ENCODE assay signal across 13 cellular contexts in genomic region chr2:237896941-237897340, GRCh38. TPM values are rescaled to one million over a fixed set of nuclear protein-coding genes. Genes with fewer than 3 reads are reported as not detected.
DNase-seq lines count a peak whose midpoint lies in the region; ATAC-seq and TF ChIP-seq lines count a peak whose summit lies in the region.
"Had no signal": no experiment of that assay in that cellular context is flagged by ENCODE, and none has a peak within 500 bp of the region (broad histone marks: within the 10 kb centered on the region; RNA-seq: fewer than 3 reads in every experiment).

No MANE protein-coding gene starts in this region.

- no peaks in the 10 kb centered on the region for H3K9me3 ChIP-seq in lower lobe of right lung
- H3K9me3 ChIP-seq: HAP-1, suprapubic skin had no signal

- DNase-seq in activated CD8-positive, alpha-beta T cell treated with anti-CD3 and anti-CD28 coated beads, Interleukin-2, amount 10 ng/mL, durations not matched to agents 7 days and 5 days, result no peak
- no peak for DNase-seq in activated CD8-positive, alpha-beta T cell treated with anti-CD3 and anti-CD28 coated beads for 36 hours
- peak; percentile 27 for DNase-seq in lower lobe of right lung
- DNase-seq in stimulated activated naive B cell treated with anti-CD40 and anti-IgM and Interleukin-4, amounts not matched to agents 10 μg/mL and 1 μg/mL and 100 μg/mL, for 72 hours, result no peak
- no peak for DNase-seq in activated naive CD4-positive, alpha-beta T cell treated with anti-CD3 and anti-CD28 coated beads, Interleukin-2, amount 50 U/mL, for 16 hours
- DNase-seq in CD1c-positive myeloid dendritic cell (ENCODE audit: extremely low spot score), result no peak
- DNase-seq in NCI-H1105 treated with DMSO at 0.1 percent for 48 hours (lab: John Stamatoyannopoulos, UW), result no peak
- DNase-seq: NCI-H2171 treated with DMSO at 0.1 percent for 48 hours, T1000 had no signal

- peak overlapping the region; percentile 48 for H3K27ac ChIP-seq in angular gyrus (ENCODE audit: low read depth, low read length)
- no peak overlapping the region for H3K27ac ChIP-seq in lower lobe of right lung

- no peaks in the 10 kb centered on the region for H3K27me3 ChIP-seq in lower lobe of right lung (ENCODE audit: low read depth)
- H3K27me3 ChIP-seq: suprapubic skin had no signal

- H3K4me1 ChIP-seq in lower lobe of right lung, result peaks cover 21% of the 10 kb centered on the region

- no peaks in the 10 kb centered on the region for H3K9me3 Mint-ChIP-seq in activated CD8-positive, alpha-beta T cell treated with anti-CD3 and anti-CD28 coated beads, Interleukin-2, amount 10 ng/mL, durations not matched to agents 7 days and 5 days (ENCODE audit: insufficient read depth)
- peaks cover 4% of the 10 kb centered on the region for H3K9me3 Mint-ChIP-seq in activated CD8-positive, alpha-beta T cell treated with anti-CD3 and anti-CD28 coated beads for 36 hours
- peaks cover 4 to 6% of the 10 kb centered on the region in 2 donors for H3K9me3 Mint-ChIP-seq in stimulated activated naive B cell treated with anti-CD40 and anti-IgM and Interleukin-4, amounts not matched to agents 10 μg/mL and 1 μg/mL and 100 μg/mL, for 72 hours
- H3K9me3 Mint-ChIP-seq: CD8-positive, alpha-beta memory T cell had no signal

- no peaks in the 10 kb centered on the region for H3K36me3 ChIP-seq in lower lobe of right lung
- H3K36me3 ChIP-seq: HAP-1, suprapubic skin had no signal

- peaks cover 68% of the 10 kb centered on the region for H3K4me1 Mint-ChIP-seq in activated CD8-positive, alpha-beta T cell treated with anti-CD3 and anti-CD28 coated beads, Interleukin-2, amount 10 ng/mL, durations not matched to agents 7 days and 5 days (ENCODE audit: low read depth)
- H3K4me1 Mint-ChIP-seq in activated CD8-positive, alpha-beta T cell treated with anti-CD3 and anti-CD28 coated beads for 36 hours (ENCODE audit: low read depth), result peaks cover 41% of the 10 kb centered on the region
- peaks cover 27 to 50% of the 10 kb centered on the region in 2 donors for H3K4me1 Mint-ChIP-seq in stimulated activated naive B cell treated with anti-CD40 and anti-IgM and Interleukin-4, amounts not matched to agents 10 μg/mL and 1 μg/mL and 100 μg/mL, for 72 hours

- CTCF ChIA-PET in activated CD8-positive, alpha-beta T cell treated with anti-CD3 and anti-CD28 coated beads, Interleukin-2, amount 10 ng/mL, durations not matched to agents 7 days and 5 days (lab: Charles Lee), result no interaction called here
- CTCF ChIA-PET in activated CD8-positive, alpha-beta T cell treated with anti-CD3 and anti-CD28 coated beads for 36 hours (lab: Charles Lee), result no interaction called here

- H3K27ac Mint-ChIP-seq in activated CD8-positive, alpha-beta T cell treated with anti-CD3 and anti-CD28 coated beads, Interleukin-2, amount 10 ng/mL, durations not matched to agents 7 days and 5 days, result peak overlapping the region; percentile 92
- H3K27ac Mint-ChIP-seq in activated CD8-positive, alpha-beta T cell treated with anti-CD3 and anti-CD28 coated beads for 36 hours, result no peak overlapping the region
- H3K27ac Mint-ChIP-seq in stimulated activated naive B cell treated with anti-CD40 and anti-IgM and Interleukin-4, amounts not matched to agents 10 μg/mL and 1 μg/mL and 100 μg/mL, for 72 hours, result peak overlapping the region; percentile 31

- no peaks in the 10 kb centered on the region for H3K27me3 Mint-ChIP-seq in activated CD8-positive, alpha-beta T cell treated with anti-CD3 and anti-CD28 coated beads, Interleukin-2, amount 10 ng/mL, durations not matched to agents 7 days and 5 days (ENCODE audit: low read depth)
- no peaks in the 10 kb centered on the region for H3K27me3 Mint-ChIP-seq in activated CD8-positive, alpha-beta T cell treated with anti-CD3 and anti-CD28 coated beads for 36 hours
- peaks cover 8 to 10% of the 10 kb centered on the region in 2 donors for H3K27me3 Mint-ChIP-seq in stimulated activated naive B cell treated with anti-CD40 and anti-IgM and Interleukin-4, amounts not matched to agents 10 μg/mL and 1 μg/mL and 100 μg/mL, for 72 hours

- H3K4me3 Mint-ChIP-seq in activated CD8-positive, alpha-beta T cell treated with anti-CD3 and anti-CD28 coated beads, Interleukin-2, amount 10 ng/mL, durations not matched to agents 7 days and 5 days, result no peak overlapping the region
- no peak overlapping the region for H3K4me3 Mint-ChIP-seq in activated CD8-positive, alpha-beta T cell treated with anti-CD3 and anti-CD28 coated beads for 36 hours
- no peak overlapping the region for H3K4me3 Mint-ChIP-seq in stimulated activated naive B cell treated with anti-CD40 and anti-IgM and Interleukin-4, amounts not matched to agents 10 μg/mL and 1 μg/mL and 100 μg/mL, for 72 hours

- no peak for TF ChIP-seq CTCF in activated CD8-positive, alpha-beta T cell treated with anti-CD3 and anti-CD28 coated beads for 36 hours (IDR thresholded peaks at IDR 0.05)
- TF ChIP-seq CTCF in lower lobe of right lung (IDR thresholded peaks at IDR 0.05), result no peak

- ATAC-seq in activated CD8-positive, alpha-beta T cell treated with anti-CD3 and anti-CD28 coated beads, Interleukin-2, amount 10 ng/mL, durations not matched to agents 7 days and 5 days, result no peak
- ATAC-seq in activated CD8-positive, alpha-beta T cell treated with anti-CD3 and anti-CD28 coated beads for 36 hours, result no peak
- no peak for ATAC-seq in lower lobe of right lung
- no peak for ATAC-seq in stimulated activated naive B cell treated with anti-CD40 and anti-IgM and Interleukin-4, amounts not matched to agents 10 μg/mL and 1 μg/mL and 100 μg/mL, for 72 hours (replicated peaks)

- no peak overlapping the region for H3K4me3 ChIP-seq in lower lobe of right lung
- H3K4me3 ChIP-seq: HAP-1, suprapubic skin had no signal

- POLR2A ChIA-PET in activated CD8-positive, alpha-beta T cell treated with anti-CD3 and anti-CD28 coated beads, Interleukin-2, amount 10 ng/mL, durations not matched to agents 7 days and 5 days (lab: Charles Lee), result no interaction called here
- POLR2A ChIA-PET in activated CD8-positive, alpha-beta T cell treated with anti-CD3 and anti-CD28 coated beads for 36 hours (lab: Charles Lee), result no interaction called here

- intact Hi-C loops in activated CD8-positive, alpha-beta T cell treated with anti-CD3 and anti-CD28 coated beads for 36 hours (cut with micrococcal nuclease), result no loop called here
- intact Hi-C loops in lower lobe of right lung (cut with DNase I), result no loop called here

- H3K36me3 Mint-ChIP-seq in activated CD8-positive, alpha-beta T cell treated with anti-CD3 and anti-CD28 coated beads, Interleukin-2, amount 10 ng/mL, durations not matched to agents 7 days and 5 days (ENCODE audit: low read depth), result peaks cover 3% of the 10 kb centered on the region
- H3K36me3 Mint-ChIP-seq in activated CD8-positive, alpha-beta T cell treated with anti-CD3 and anti-CD28 coated beads for 36 hours (ENCODE audit: low read depth), result peaks cover 2% of the 10 kb centered on the region
- peaks cover 4% of the 10 kb centered on the region in 2 donors for H3K36me3 Mint-ChIP-seq in stimulated activated naive B cell treated with anti-CD40 and anti-IgM and Interleukin-4, amounts not matched to agents 10 μg/mL and 1 μg/mL and 100 μg/mL, for 72 hours
- H3K36me3 Mint-ChIP-seq: CD8-positive, alpha-beta memory T cell had no signal

RNA-seq across cellular contexts. Expression of gene RAMP1, which starts 37.5 kb away (rescaled TPM):
- 1 to 10 TPM; 5.8 to 5.9 TPM for total RNA-seq in activated CD8-positive, alpha-beta T cell treated with anti-CD3 and anti-CD28 coated beads, Interleukin-2, amount 10 ng/mL, durations not matched to agents 7 days and 5 days
- 1 to 10 TPM; 1.0 to 1.4 TPM for total RNA-seq in activated CD8-positive, alpha-beta T cell treated with anti-CD3 and anti-CD28 coated beads for 36 hours
- total RNA-seq in lower lobe of right lung, result 5.1 TPM
